24 cellular contexts compared by ENCODE assay signal in the genomic region with DNA sequence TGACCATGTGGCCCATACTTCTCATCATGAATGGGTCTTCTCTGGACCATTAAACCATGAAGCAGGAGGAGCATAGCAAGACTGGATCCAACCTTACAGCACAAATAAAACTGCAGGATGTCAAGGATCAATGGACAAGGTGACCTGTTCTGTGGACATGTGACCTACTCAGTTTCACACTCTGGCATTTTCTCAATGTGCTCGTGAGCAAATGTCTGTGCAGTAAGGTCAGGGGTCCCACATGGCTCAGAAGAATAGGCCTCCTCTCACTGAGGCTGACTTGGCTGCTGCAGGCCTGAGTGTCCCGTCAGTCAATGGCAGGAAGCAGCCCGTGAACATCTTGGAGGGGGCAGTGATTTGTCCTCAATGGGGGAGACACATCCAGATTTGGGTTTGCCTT.
A peak's percentile ranks its signal among the peaks of the same experiment; 100 is the strongest.
DNase-seq lines count a peak whose midpoint lies in the region; ATAC-seq and TF ChIP-seq lines count a peak whose summit lies in the region.
"Had no signal": no experiment of that assay in that cellular context is flagged by ENCODE, and none has a peak within 500 bp of the region (broad histone marks: within the 10 kb centered on the region; RNA-seq: fewer than 3 reads in every experiment).

No MANE protein-coding gene starts in this region.

- H3K27ac ChIP-seq in left ventricle myocardium inferior (replicated peaks), result peak overlapping the region; percentile 65
- H3K27ac ChIP-seq in foreskin keratinocyte, result peak overlapping the region; percentile 2
- H3K27ac ChIP-seq: A549, dorsolateral prefrontal cortex, neutrophil, prostate gland, SJCRH30, upper lobe of left lung had no signal

- H3K36me3 Mint-ChIP-seq in activated B cell treated with CpG ODN at 0.5 μM for 24 hours (ENCODE audit: low read depth), result peaks cover 2% of the 10 kb centered on the region
- peaks cover 6 to 20% of the 10 kb centered on the region in 2 donors for H3K36me3 Mint-ChIP-seq in stimulated activated naive B cell treated with anti-CD40 and anti-IgM and Interleukin-4, amounts not matched to agents 10 μg/mL and 1 μg/mL and 100 μg/mL, for 72 hours
- no peaks in the 10 kb centered on the region for H3K36me3 Mint-ChIP-seq in HFFc6 (ENCODE audit: low read depth)

- ATAC-seq in left cardiac atrium (no peak), activated B cell treated with CpG ODN at 0.5 μM for 24 hours (ENCODE audit: low read depth) (no peak), foreskin keratinocyte (no peak), HG03159 (IDR thresholded peaks at IDR 0.05; ENCODE audit: unreplicated experiment) (no peak)
- no peak for ATAC-seq in stimulated activated naive B cell treated with anti-CD40 and anti-IgM and Interleukin-4, amounts not matched to agents 10 μg/mL and 1 μg/mL and 100 μg/mL, for 72 hours (replicated peaks)
- ATAC-seq: A549, Panc1 had no signal

- intact Hi-C loops in left ventricle myocardium inferior (cut with micrococcal nuclease) (no loop called here), left cardiac atrium (cut with DNase I) (loop anchor here in 1 of 2 donors (10.0 kb wide), 1 partner anchor 60 kb away; no protein-coding TSS in a partner anchor), activated B cell treated with CpG ODN at 0.5 μM for 24 hours (cut with micrococcal nuclease) (loop anchor here (5.0 to 10.0 kb wide), 2 partner anchors 800 to 1608 kb away; a partner anchor contains a TSS)

- DNase-seq in left ventricle myocardium inferior (no peak), left cardiac atrium (no peak), activated B cell treated with CpG ODN at 0.5 μM for 24 hours (no peak), foreskin keratinocyte (no peak), NCI-H2107 treated with DMSO at 0.1 percent for 48 hours (lab: John Stamatoyannopoulos, UW; ENCODE audit: unreplicated experiment) (no peak), HFFc6 (no peak)
- DNase-seq in stimulated activated naive B cell treated with anti-CD40 and anti-IgM and Interleukin-4, amounts not matched to agents 10 μg/mL and 1 μg/mL and 100 μg/mL, for 72 hours, result no peak
- DNase-seq: activated CD4-positive, alpha-beta memory T cell treated with anti-CD3 and anti-CD28 coated beads, Interleukin-2, amount 10 ng/mL, durations not matched to agents 7 days and 5 days; activated effector memory CD4-positive, alpha-beta T cell treated with Interleukin-2 at 50 U/mL for 16 hours; AML-193; dorsolateral prefrontal cortex; glutamatergic neuron; kidney glomerular epithelial cell; NCI-H1092 treated with DMSO at 0.1 percent for 48 hours; NCI-H187 treated with DMSO at 0.1 percent for 48 hours; NCI-H526; NK-92 treated with Interleukin-12 subunit alpha and Interleukin-12 subunit beta, amount 100 ng/mL, for 24 hours; SJCRH30; upper lobe of left lung had no signal

- H3K4me3 Mint-ChIP-seq in activated B cell treated with CpG ODN at 0.5 μM for 24 hours, result peak overlapping the region; percentile 32
- peak overlapping the region in 1 of 2 donors; percentile 21 for H3K4me3 Mint-ChIP-seq in stimulated activated naive B cell treated with anti-CD40 and anti-IgM and Interleukin-4, amounts not matched to agents 10 μg/mL and 1 μg/mL and 100 μg/mL, for 72 hours
- H3K4me3 Mint-ChIP-seq in HFFc6, result no peak overlapping the region
- H3K4me3 Mint-ChIP-seq: activated CD4-positive, alpha-beta memory T cell treated with anti-CD3 and anti-CD28 coated beads, Interleukin-2, amount 10 ng/mL, durations not matched to agents 7 days and 5 days had no signal

- H3K9me3 ChIP-seq in left ventricle myocardium inferior (replicated peaks), result peaks cover 4% of the 10 kb centered on the region
- H3K9me3 ChIP-seq: A549, neutrophil, prostate gland, SJCRH30, upper lobe of left lung had no signal

- peak overlapping the region; percentile 87 for H3K27ac Mint-ChIP-seq in activated B cell treated with CpG ODN at 0.5 μM for 24 hours
- peak overlapping the region; percentile 88 for H3K27ac Mint-ChIP-seq in stimulated activated naive B cell treated with anti-CD40 and anti-IgM and Interleukin-4, amounts not matched to agents 10 μg/mL and 1 μg/mL and 100 μg/mL, for 72 hours
- no peak overlapping the region for H3K27ac Mint-ChIP-seq in HFFc6

- H3K4me1 Mint-ChIP-seq in activated B cell treated with CpG ODN at 0.5 μM for 24 hours (peaks cover 86% of the 10 kb centered on the region), HFFc6 (ENCODE audit: low read depth) (no peaks in the 10 kb centered on the region)
- peaks cover 44 to 77% of the 10 kb centered on the region in 2 donors for H3K4me1 Mint-ChIP-seq in stimulated activated naive B cell treated with anti-CD40 and anti-IgM and Interleukin-4, amounts not matched to agents 10 μg/mL and 1 μg/mL and 100 μg/mL, for 72 hours

- H3K9me3 Mint-ChIP-seq in activated B cell treated with CpG ODN at 0.5 μM for 24 hours, result peaks cover 10% of the 10 kb centered on the region
- H3K9me3 Mint-ChIP-seq in stimulated activated naive B cell treated with anti-CD40 and anti-IgM and Interleukin-4, amounts not matched to agents 10 μg/mL and 1 μg/mL and 100 μg/mL, for 72 hours, result peaks cover 3 to 5% of the 10 kb centered on the region in 2 donors
- H3K9me3 Mint-ChIP-seq in HFFc6, result no peaks in the 10 kb centered on the region

- TF ChIP-seq CTCF in left ventricle myocardium inferior (IDR thresholded peaks at IDR 0.05; ENCODE audit: borderline replicate concordance), result no peak
- TF ChIP-seq CTCF in activated B cell treated with CpG ODN at 0.5 μM for 24 hours (IDR thresholded peaks at IDR 0.05), result no peak
- no peak for TF ChIP-seq CTCF in foreskin keratinocyte (conservative IDR thresholded peaks at IDR 0.05)
- no peak for TF ChIP-seq CTCF in HFFc6 (IDR thresholded peaks at IDR 0.05)

- POLR2A ChIA-PET in activated B cell treated with CpG ODN at 0.5 μM for 24 hours (lab: Charles Lee), result interaction anchor here (0.8 to 3.9 kb wide), 2 partner anchors 9 to 72 kb away, joined by 3 to 33 read pairs; no protein-coding TSS in a partner anchor

- peaks cover 15% of the 10 kb centered on the region for H3K4me1 ChIP-seq in left ventricle myocardium inferior
- peaks cover 18% of the 10 kb centered on the region for H3K4me1 ChIP-seq in foreskin keratinocyte
- H3K4me1 ChIP-seq: A549, prostate gland, SJCRH30 had no signal

- no peaks in the 10 kb centered on the region for H3K27me3 ChIP-seq in left ventricle myocardium inferior (ENCODE audit: low read depth)
- H3K27me3 ChIP-seq in foreskin keratinocyte, result no peaks in the 10 kb centered on the region
- H3K27me3 ChIP-seq: dorsolateral prefrontal cortex, SJCRH30, upper lobe of left lung had no signal

- H3K36me3 ChIP-seq in left ventricle myocardium inferior, result no peaks in the 10 kb centered on the region
- H3K36me3 ChIP-seq: neutrophil, prostate gland, SJCRH30, upper lobe of left lung had no signal

- no peak overlapping the region for H3K4me3 ChIP-seq in left ventricle myocardium inferior
- H3K4me3 ChIP-seq: A549, dorsolateral prefrontal cortex, prostate gland, SJCRH30, upper lobe of left lung had no signal

- no peaks in the 10 kb centered on the region for H3K27me3 Mint-ChIP-seq in activated B cell treated with CpG ODN at 0.5 μM for 24 hours
- no peaks in the 10 kb centered on the region for H3K27me3 Mint-ChIP-seq in stimulated activated naive B cell treated with anti-CD40 and anti-IgM and Interleukin-4, amounts not matched to agents 10 μg/mL and 1 μg/mL and 100 μg/mL, for 72 hours
- peaks cover 4% of the 10 kb centered on the region; the same call in 1 of the 2 replicates for H3K27me3 Mint-ChIP-seq in HFFc6 (ENCODE audit: insufficient read depth)
- H3K27me3 Mint-ChIP-seq: activated CD4-positive, alpha-beta memory T cell treated with anti-CD3 and anti-CD28 coated beads, Interleukin-2, amount 10 ng/mL, durations not matched to agents 7 days and 5 days had no signal

- CTCF ChIA-PET in activated B cell treated with CpG ODN at 0.5 μM for 24 hours (lab: Charles Lee), result interaction anchor here (1.7 to 2.4 kb wide), 3 partner anchors 11 to 66 kb away, joined by 7 to 10 read pairs (median 9); no protein-coding TSS in a partner anchor
